ENCODE assay signal across 7 cellular contexts in genomic region chr13:45379516-45379915, GRCh38. TPM values are rescaled to one million over a fixed set of nuclear protein-coding genes. Genes with fewer than 3 reads are reported as not detected.
DNase-seq lines count a peak whose midpoint lies in the region; TF ChIP-seq lines count a peak whose summit lies in the region.
"Not testable (repeated sequence)": the region's sequence is repeated elsewhere in the genome, so short reads cannot be mapped to it uniquely, and the experiment has no call there.

No MANE protein-coding gene starts in this region.

- not testable (repeated sequence) for H4K5ac ChIP-seq in mesendoderm (ENCODE audit: low read length)

- not testable (repeated sequence) for H2BK12ac ChIP-seq in neuronal stem cell (ENCODE audit: low read length)

- H3K27ac Mint-ChIP-seq in activated naive CD4-positive, alpha-beta T cell treated with anti-CD3 and anti-CD28 coated beads, Interleukin-2, amount 10 ng/mL, durations not matched to agents 7 days and 5 days: peak overlapping the region; percentile 19

- not testable (repeated sequence) for H3K4me2 ChIP-seq in mesendoderm (ENCODE audit: low read length); neuronal stem cell (ENCODE audit: insufficient read depth, low read length, poor library complexity, severe bottlenecking)

- not testable (repeated sequence) for H3K18ac ChIP-seq in mesendoderm (ENCODE audit: low read length); neuronal stem cell (ENCODE audit: low read length)

- peak; percentile 90 for DNase-seq in ELF-1 (ENCODE audit: low read depth, low spot score)
- peak; percentile 63 for DNase-seq in RPMI7951 (ENCODE audit: low read depth)
- DNase-seq in activated naive CD4-positive, alpha-beta T cell treated with anti-CD3 and anti-CD28 coated beads, Interleukin-2, amount 10 ng/mL, durations not matched to agents 7 days and 5 days: not testable (repeated sequence)
- DNase-seq in coronary artery (ENCODE audit: low spot score): peak; percentile 12
- peak; percentile 84 for DNase-seq in foreskin melanocyte
- peak; percentile 43 for DNase-seq in mesendoderm
- peak; percentile 31 for DNase-seq in neuronal stem cell (ENCODE audit: low spot score)

- not testable (repeated sequence) for H3K4me3 ChIP-seq in coronary artery; mesendoderm (ENCODE audit: low read length); neuronal stem cell (ENCODE audit: low read length in 2 of 2)

- H3K36me3 Mint-ChIP-seq in activated naive CD4-positive, alpha-beta T cell treated with anti-CD3 and anti-CD28 coated beads, Interleukin-2, amount 10 ng/mL, durations not matched to agents 7 days and 5 days: not testable (repeated sequence)

- not testable (repeated sequence) for H3K56ac ChIP-seq in mesendoderm (ENCODE audit: low read length)

- H3K27me3 ChIP-seq in mesendoderm (ENCODE audit: insufficient read depth, low read length, poor library complexity); neuronal stem cell (ENCODE audit: control insufficient read depth in 3 of 3, insufficient read depth in 3 of 3, low read depth in 1 of 3, low read length in 3 of 3): not testable (repeated sequence)

- not testable (repeated sequence) for H2BK5ac ChIP-seq in mesendoderm (ENCODE audit: low read length); neuronal stem cell (ENCODE audit: low read length)

- H2BK15ac ChIP-seq in mesendoderm (replicated peaks; ENCODE audit: low read depth); neuronal stem cell (ENCODE audit: low read length): not testable (repeated sequence)

- not testable (repeated sequence) for H3K4me3 Mint-ChIP-seq in activated naive CD4-positive, alpha-beta T cell treated with anti-CD3 and anti-CD28 coated beads, Interleukin-2, amount 10 ng/mL, durations not matched to agents 7 days and 5 days

- H3K79me2 ChIP-seq in mesendoderm (ENCODE audit: control insufficient read depth, insufficient read depth, low read length): not testable (repeated sequence)

- H3K9ac ChIP-seq in mesendoderm (ENCODE audit: low read length); neuronal stem cell (ENCODE audit: low read depth, low read length, poor library complexity): not testable (repeated sequence)

- H3K79me1 ChIP-seq in mesendoderm (ENCODE audit: low read length); neuronal stem cell (ENCODE audit: low read depth, low read length): not testable (repeated sequence)

- not testable (repeated sequence) for H3K27me3 Mint-ChIP-seq in activated naive CD4-positive, alpha-beta T cell treated with anti-CD3 and anti-CD28 coated beads, Interleukin-2, amount 10 ng/mL, durations not matched to agents 7 days and 5 days

- H2BK120ac ChIP-seq in mesendoderm (ENCODE audit: low read depth, low read length); neuronal stem cell (ENCODE audit: low read depth, low read length): not testable (repeated sequence)

- H4K8ac ChIP-seq in mesendoderm (ENCODE audit: low read depth, low read length); neuronal stem cell (ENCODE audit: low read depth, low read length): not testable (repeated sequence)

- CTCF ChIA-PET in activated naive CD4-positive, alpha-beta T cell treated with anti-CD3 and anti-CD28 coated beads, Interleukin-2, amount 10 ng/mL, durations not matched to agents 7 days and 5 days (lab: Charles Lee): not testable (repeated sequence)

- H3K27ac ChIP-seq in coronary artery; mesendoderm (ENCODE audit: low read depth, low read length): not testable (repeated sequence)
- peak overlapping the region; percentile 89 for H3K27ac ChIP-seq in neuronal stem cell (replicated peaks; ENCODE audit: low read length)

- not testable (repeated sequence) for H3K36me3 ChIP-seq in mesendoderm (ENCODE audit: control insufficient read depth, insufficient read depth, low read length)
- H3K36me3 ChIP-seq in neuronal stem cell (replicated peaks in 1 of 2; ENCODE audit: control insufficient read depth in 2 of 2, insufficient read depth in 2 of 2, low read length in 2 of 2): peaks cover 5 to 13% of the 10 kb centered on the region in 2 donors

- not testable (repeated sequence) for TF ChIP-seq CTCF in coronary artery (IDR thresholded peaks at IDR 0.05)

- H3K9me3 Mint-ChIP-seq in activated naive CD4-positive, alpha-beta T cell treated with anti-CD3 and anti-CD28 coated beads, Interleukin-2, amount 10 ng/mL, durations not matched to agents 7 days and 5 days: not testable (repeated sequence)

- not testable (repeated sequence) for H3K4me1 Mint-ChIP-seq in activated naive CD4-positive, alpha-beta T cell treated with anti-CD3 and anti-CD28 coated beads, Interleukin-2, amount 10 ng/mL, durations not matched to agents 7 days and 5 days

- H3K23ac ChIP-seq in mesendoderm (ENCODE audit: low read length); neuronal stem cell (ENCODE audit: low read depth, low read length, poor library complexity): not testable (repeated sequence)

- not testable (repeated sequence) for H3K4me1 ChIP-seq in mesendoderm (ENCODE audit: control insufficient read depth, low read depth, low read length); neuronal stem cell (ENCODE audit: control insufficient read depth in 2 of 2, insufficient read depth in 1 of 2, low read depth in 1 of 2, low read length in 2 of 2)

- H4K91ac ChIP-seq in neuronal stem cell (ENCODE audit: low read depth, low read length, poor library complexity): not testable (repeated sequence)

- H3K9me3 ChIP-seq in neuronal stem cell (replicated peaks in 1 of 2; ENCODE audit: control insufficient read depth in 2 of 2, insufficient read depth in 1 of 2, low read depth in 1 of 2, low read length in 2 of 2): not testable (repeated sequence)

- not testable (repeated sequence) for H2AK5ac ChIP-seq in mesendoderm (ENCODE audit: low read length); neuronal stem cell (ENCODE audit: low read depth, low read length)

- H3K4ac ChIP-seq in mesendoderm (ENCODE audit: low read depth, low read length); neuronal stem cell (ENCODE audit: low read length): not testable (repeated sequence)

- WGBS in mesendoderm (ENCODE audit: extremely low coverage, insufficient coverage, low lambda C conversion rate): no CpG with 5 or more reads among the region's 10 CpGs
- WGBS in neuronal stem cell (ENCODE audit: extremely low coverage in 2 of 2, insufficient read length in 2 of 2, insufficient replicate concordance in 1 of 2), 2 donors: no CpG with 5 or more reads among the region's 10 CpGs

- H2AFZ ChIP-seq in neuronal stem cell (ENCODE audit: low read length): not testable (repeated sequence)

- H3K14ac ChIP-seq in neuronal stem cell (ENCODE audit: low read length): not testable (repeated sequence)

RNA-seq across cellular contexts. Expression of gene TPT1, which starts 38.5 kb away (rescaled TPM):
- 1,659 and 1,842 TPM in 2 replicates for total RNA-seq in RPMI7951 (2014; rRNA removed; shearing (Covaris generic))
- polyA plus RNA-seq in mesendoderm (2013, experiment 1 of 2): 2,379 TPM
- 2,407 TPM for polyA plus RNA-seq in mesendoderm (2013, experiment 2 of 2)
- polyA plus RNA-seq in neuronal stem cell (2013, experiment 1 of 2): 2,914 TPM
- polyA plus RNA-seq in neuronal stem cell (2013, experiment 2 of 2): 3,114 TPM

RNA-seq across cellular contexts. Expression of gene SLC25A30, which starts 38.7 kb away (rescaled TPM):
- total RNA-seq in RPMI7951 (2014; rRNA removed; shearing (Covaris generic)): 5.6 and 6.5 TPM in 2 replicates
- polyA plus RNA-seq in mesendoderm (2013, experiment 1 of 2): 3.4 TPM
- 4.8 TPM for polyA plus RNA-seq in mesendoderm (2013, experiment 2 of 2)
- 8.0 TPM for polyA plus RNA-seq in neuronal stem cell (2013, experiment 1 of 2)
- polyA plus RNA-seq in neuronal stem cell (2013, experiment 2 of 2): 9.0 TPM
